20 cellular contexts compared by ENCODE assay signal in the genomic region with DNA sequence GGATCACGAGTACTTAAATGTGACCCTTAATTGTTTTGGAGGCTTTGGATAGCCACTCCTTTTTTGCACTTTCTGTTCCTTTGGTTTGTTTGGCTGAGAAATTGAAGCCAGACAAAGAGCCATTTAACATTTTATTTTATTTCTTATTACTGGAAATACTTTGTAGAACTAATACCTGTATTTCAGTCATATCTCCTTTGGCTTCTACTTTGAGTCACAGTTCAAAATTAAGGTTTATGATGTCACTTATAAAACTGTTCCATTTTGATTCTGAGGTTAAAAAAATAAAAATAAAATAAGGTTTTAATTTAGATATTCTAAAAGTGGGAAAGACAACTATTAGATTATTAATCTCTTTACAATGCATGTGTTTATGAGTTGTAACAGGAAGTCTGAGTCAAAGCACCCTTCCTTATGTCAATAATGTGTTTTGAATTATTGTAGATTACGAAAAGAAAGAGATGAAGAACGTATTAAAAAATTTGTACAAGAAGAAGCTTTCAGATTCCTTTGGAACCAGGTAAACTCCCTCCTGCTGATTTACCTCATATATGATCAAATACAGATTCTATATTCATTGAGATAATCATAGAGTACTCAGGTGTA. TPM values are rescaled to one million over a fixed set of nuclear protein-coding genes. Genes with fewer than 3 reads are reported as not detected.
A peak's percentile ranks its signal among the peaks of the same experiment; 100 is the strongest.
DNase-seq lines count a peak whose midpoint lies in the region; ATAC-seq, FAIRE-seq and TF ChIP-seq lines count a peak whose summit lies in the region.
"Had no signal": no experiment of that assay in that cellular context is flagged by ENCODE, and none has a peak within 500 bp of the region (broad histone marks: within the 10 kb centered on the region; RNA-seq: fewer than 3 reads in every experiment).

No MANE protein-coding gene starts in this region.

- in situ Hi-C loops in GM23248 (cut with MboI), result no loop called here

- peak; percentile 49; the same call in 2 of the 3 replicates for ATAC-seq in RWPE2 (ENCODE audit: low read depth)
- no peak for ATAC-seq in stimulated activated naive B cell treated with anti-CD40 and anti-IgM and Interleukin-4, amounts not matched to agents 10 μg/mL and 1 μg/mL and 100 μg/mL, for 72 hours (replicated peaks)

- H3K4me1 ChIP-seq in GM23248 (ENCODE audit: insufficient read depth) (peaks cover 4% of the 10 kb centered on the region; the same call in 1 of the 2 replicates), RWPE2 (ENCODE audit: insufficient read depth, poor library complexity, severe bottlenecking) (peaks cover 10% of the 10 kb centered on the region)
- H3K4me1 ChIP-seq: BLaER1, Caco-2 had no signal

- POLR2A ChIA-PET in RWPE1 (lab: Yijun Ruan, JAX; ENCODE audit: low non-redundant PET), result no interaction called here

- H3K27ac ChIP-seq in GM23248, result no peak overlapping the region
- H3K27ac ChIP-seq in RWPE2 (ENCODE audit: poor library complexity, severe bottlenecking), result peak overlapping the region; percentile 29
- H3K27ac ChIP-seq in RWPE1, result no peak overlapping the region
- H3K27ac ChIP-seq: BLaER1, KMS-11 had no signal

- CTCF ChIA-PET in RWPE1 (lab: Yijun Ruan, JAX), result no interaction called here

- no peaks in the 10 kb centered on the region for H3K9me3 ChIP-seq in GM23248 (ENCODE audit: low read depth)
- no peaks in the 10 kb centered on the region for H3K9me3 ChIP-seq in RWPE2 (ENCODE audit: severe bottlenecking)
- H3K9me3 ChIP-seq: BLaER1, Caco-2 had no signal

- no peaks in the 10 kb centered on the region; the same call in 1 of the 2 replicates for H3K9me2 ChIP-seq in GM23248 (ENCODE audit: insufficient read depth)

- H3K4me3 Mint-ChIP-seq in stimulated activated naive B cell treated with anti-CD40 and anti-IgM and Interleukin-4, amounts not matched to agents 10 μg/mL and 1 μg/mL and 100 μg/mL, for 72 hours, result no peak overlapping the region
- H3K4me3 Mint-ChIP-seq: CD4-positive, alpha-beta memory T cell had no signal

- DNase-seq in GM23248 (peak; percentile 8), RWPE2 (ENCODE audit: low spot score) (no peak), lung microvascular endothelial cell (ENCODE audit: low read depth in 2 of 2) (peak; percentile 23 to 56), RWPE1 (ENCODE audit: low spot score) (no peak), NCI-H526 treated with DMSO at 0.1 percent for 48 hours (lab: John Stamatoyannopoulos, UW) (no peak)
- no peak for DNase-seq in stimulated activated naive B cell treated with anti-CD40 and anti-IgM and Interleukin-4, amounts not matched to agents 10 μg/mL and 1 μg/mL and 100 μg/mL, for 72 hours
- DNase-seq: Caco-2; CD4-positive, alpha-beta memory T cell; DND-41; GF-D8; NCI-H1105; NCI-H146; NCI-H2029; NCI-H226; NCI-H524; SHP77 had no signal

- no peak for TF ChIP-seq CTCF in RWPE2 (IDR thresholded peaks at IDR 0.05; ENCODE audit: poor library complexity, severe bottlenecking)
- no peak for TF ChIP-seq CTCF in RWPE1 (conservative IDR thresholded peaks at IDR 0.05; ENCODE audit: low read depth)

- H3K36me3 ChIP-seq in GM23248 (ENCODE audit: low read depth), result peaks cover 27% of the 10 kb centered on the region; the same call in 1 of the 2 replicates
- H3K36me3 ChIP-seq in RWPE2 (ENCODE audit: low read depth), result peaks cover 44% of the 10 kb centered on the region

- H3K4me3 ChIP-seq in GM23248, result no peak overlapping the region
- no peak overlapping the region for H3K4me3 ChIP-seq in RWPE2 (ENCODE audit: severe bottlenecking)
- H3K4me3 ChIP-seq: BLaER1 had no signal

- no peak overlapping the region for H3K4me2 ChIP-seq in GM23248 (ENCODE audit: unreplicated experiment)
- H3K4me2 ChIP-seq: BLaER1, KMS-11 had no signal

- no peaks in the 10 kb centered on the region for H3K27me3 Mint-ChIP-seq in stimulated activated naive B cell treated with anti-CD40 and anti-IgM and Interleukin-4, amounts not matched to agents 10 μg/mL and 1 μg/mL and 100 μg/mL, for 72 hours
- H3K27me3 Mint-ChIP-seq: CD4-positive, alpha-beta memory T cell had no signal

- H3K9ac ChIP-seq in GM23248, result no peak overlapping the region
- H3K9ac ChIP-seq: BLaER1, KMS-11 had no signal

- FAIRE-seq in endometrium (lab: Jason Lieb, UNC), result peak; percentile 31
- FAIRE-seq: HTR-8/SVneo had no signal

- no peaks in the 10 kb centered on the region for H3K27me3 ChIP-seq in GM23248 (replicated peaks; ENCODE audit: insufficient read depth)
- H3K27me3 ChIP-seq in RWPE2 (ENCODE audit: insufficient read depth, poor library complexity, severe bottlenecking), result no peaks in the 10 kb centered on the region
- H3K27me3 ChIP-seq: BLaER1 had no signal

- H3K36me3 Mint-ChIP-seq in stimulated activated naive B cell treated with anti-CD40 and anti-IgM and Interleukin-4, amounts not matched to agents 10 μg/mL and 1 μg/mL and 100 μg/mL, for 72 hours, result peaks cover 20 to 41% of the 10 kb centered on the region in 2 donors

- WGBS in GM23248 (ENCODE audit: low coverage in 1 of 2, low lambda C conversion rate in 2 of 2, missing lambda C conversion rate in 2 of 2), 2 experiments, result 74 to 87% methylated on average over 3 of the region's 3 CpGs

- no peaks in the 10 kb centered on the region for H3F3A ChIP-seq in GM23248 (ENCODE audit: insufficient read depth)

- H2AFZ ChIP-seq in GM23248, result no peak overlapping the region

- no peak overlapping the region for H3K27ac Mint-ChIP-seq in stimulated activated naive B cell treated with anti-CD40 and anti-IgM and Interleukin-4, amounts not matched to agents 10 μg/mL and 1 μg/mL and 100 μg/mL, for 72 hours

- no peaks in the 10 kb centered on the region for H4K20me1 ChIP-seq in GM23248 (ENCODE audit: insufficient read depth)
- H4K20me1 ChIP-seq: BLaER1 had no signal

- no peaks in the 10 kb centered on the region for H3K79me2 ChIP-seq in GM23248 (ENCODE audit: insufficient read depth)

- no peaks in the 10 kb centered on the region for H3K9me3 Mint-ChIP-seq in stimulated activated naive B cell treated with anti-CD40 and anti-IgM and Interleukin-4, amounts not matched to agents 10 μg/mL and 1 μg/mL and 100 μg/mL, for 72 hours
- H3K9me3 Mint-ChIP-seq: CD4-positive, alpha-beta memory T cell had no signal

- H3K4me1 Mint-ChIP-seq in stimulated activated naive B cell treated with anti-CD40 and anti-IgM and Interleukin-4, amounts not matched to agents 10 μg/mL and 1 μg/mL and 100 μg/mL, for 72 hours, result peaks cover 5 to 9% of the 10 kb centered on the region in 2 donors

RNA-seq across cellular contexts. Expression of a gene that starts 16.9 kb away (rescaled TPM):
- total RNA-seq in GM23248 (2014; rRNA removed; shearing (Covaris generic)), result 5.4 and 14.0 TPM in 2 replicates
- 10.8 and 12.6 TPM in 2 replicates for polyA plus RNA-seq in GM23248 (2016; fragmentation: Nextera tagmentation; extraction: Ambion mirVana)
- 6.3 and 6.5 TPM in 2 replicates for total RNA-seq in lung microvascular endothelial cell

RNA-seq across cellular contexts. Expression of a gene that starts 37.7 kb away (rescaled TPM):
- total RNA-seq in GM23248 (2014; rRNA removed; shearing (Covaris generic)), result 9.8 and 25.8 TPM in 2 replicates
- polyA plus RNA-seq in GM23248 (2016; fragmentation: Nextera tagmentation; extraction: Ambion mirVana), result 3.3 and 4.3 TPM in 2 replicates
- 4.8 and 5.7 TPM in 2 replicates for total RNA-seq in lung microvascular endothelial cell

Comparison
In these comparisons a context has a peak if more than half of its experiments do, and no peak if none do; other contexts are left out.
1. DNase-seq: peak in GM23248 (single experiment) and lung microvascular endothelial cell (2 of 2); none in RWPE2 (single experiment), RWPE1 (single experiment), NCI-H526 treated with DMSO at 0.1 percent for 48 hours (single experiment) and stimulated activated naive B cell treated with anti-CD40 and anti-IgM and Interleukin-4, amounts not matched to agents 10 μg/mL and 1 μg/mL and 100 μg/mL, for 72 hours (single experiment).